Comparison of ENCODE assay signal across 23 cellular contexts in the genomic region with DNA sequence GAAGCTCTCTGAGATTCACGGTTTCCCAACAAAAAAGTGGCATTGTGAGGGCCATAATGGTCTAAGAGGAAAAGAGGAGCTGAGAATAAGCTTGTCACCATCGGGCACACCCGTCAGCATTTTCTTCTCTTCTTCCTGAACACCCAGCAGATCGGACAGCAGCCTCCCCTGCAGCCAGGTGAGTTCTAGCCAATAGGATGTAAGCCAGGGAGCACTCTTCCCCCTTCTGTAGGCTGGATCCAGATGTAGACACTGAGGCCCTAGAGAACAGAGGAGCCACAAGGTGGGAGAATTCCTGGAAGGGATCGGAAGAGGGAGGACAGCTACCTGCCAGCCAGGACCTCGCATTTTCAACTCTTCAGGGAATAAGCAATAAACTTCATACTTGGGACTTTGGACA.
"Had no signal": no experiment of that assay in that cellular context is flagged by ENCODE, and none has a peak within 500 bp of the region (broad histone marks: within the 10 kb centered on the region; RNA-seq: fewer than 3 reads in every experiment).

No MANE protein-coding gene starts in this region.

- H3K36me3 ChIP-seq: gastrocnemius medialis, lower lobe of right lung, right lobe of liver, thyroid gland had no signal

- H3K4me3 ChIP-seq: gastrocnemius medialis, lower lobe of right lung, right lobe of liver, skin epidermis, thyroid gland had no signal

- H3K27me3 ChIP-seq: gastrocnemius medialis, right lobe of liver, thyroid gland had no signal

- ATAC-seq: gastrocnemius medialis; left colon; lower lobe of right lung; natural killer cell treated with Interleukin-12 subunit alpha and Interleukin-12 subunit beta and Interleukin-15 and Interleukin-18, amount 100 ng/mL, for 72 hours; right lobe of liver; stimulated activated effector memory CD8-positive, alpha-beta T cell treated with anti-CD3 and anti-CD28 coated beads, Interleukin-12 subunit alpha, Interleukin-12 subunit beta, amount 100 ng/mL, for 72 hours; stimulated activated naive CD8-positive, alpha-beta T cell treated with anti-CD3 and anti-CD28 coated beads, Interleukin-15, amount 100 ng/mL, for 72 hours had no signal

- DNase-seq: activated CD4-positive, alpha-beta T cell treated with anti-CD3 and anti-CD28 coated beads for 4 hours; activated CD4-positive, alpha-beta T cell treated with anti-CD3 and anti-CD28 coated beads, Interleukin-2, amount 50 U/mL, for 4 hours; activated effector memory CD4-positive, alpha-beta T cell treated with Interleukin-2 at 50 U/mL for 16 hours; activated naive CD4-positive, alpha-beta T cell treated with Interleukin-2 at 50 U/mL for 16 hours; activated T-cell treated with anti-CD3 and anti-CD28 coated beads for 4 hours; anterior cingulate cortex; effector CD8-positive, alpha-beta T cell; gastrocnemius medialis; glutamatergic neuron; left colon; lower lobe of right lung; mesenchymal stem cell; stimulated activated CD4-positive, alpha-beta T cell treated with anti-CD3 and anti-CD28 coated beads, Interleukin-12 subunit alpha, Interleukin-12 subunit beta, amount 100 ng/mL, for 4 hours; stimulated activated CD4-positive, alpha-beta T cell treated with anti-CD3 and anti-CD28 coated beads, Interleukin-4, amount 100 ng/mL, for 1 hour; stimulated activated naive CD8-positive, alpha-beta T cell treated with anti-CD3 and anti-CD28 coated beads, Interleukin-15, amount 100 ng/mL, for 72 hours; SW 1271; T-helper 9 cell; thyroid gland had no signal

- H3K9me3 ChIP-seq: gastrocnemius medialis, lower lobe of right lung, right lobe of liver, thyroid gland had no signal

- H3K4me1 ChIP-seq: gastrocnemius medialis, lower lobe of right lung, right lobe of liver had no signal

- H3K27ac ChIP-seq: gastrocnemius medialis, lower lobe of right lung, right lobe of liver, skin epidermis, thyroid gland, VCaP had no signal
